Comparison of ENCODE assay signal across 7 cellular contexts in genomic region chr17:35947156-35947585, GRCh38.
DNase-seq lines count a peak whose midpoint lies in the region; TF ChIP-seq lines count a peak whose summit lies in the region.

No MANE protein-coding gene starts in this region.

- peak; percentile 48 for DNase-seq in GM10266 (ENCODE audit: extremely low spot score)
- peak; percentile 49 for DNase-seq in NCI-H1092 treated with DMSO at 0.1 percent for 48 hours (lab: John Stamatoyannopoulos, UW)
- DNase-seq in T-helper 1 cell, result peak in 4 of 5 donors; percentile 7 to 46 (median 22)
- DNase-seq in brain microvascular endothelial cell, result peak; percentile 32
- DNase-seq in left kidney (ENCODE audit: low read depth, low spot score), result peak; percentile 81
- peak; percentile 24 for DNase-seq in stimulated activated CD8-positive, alpha-beta memory T cell treated with anti-CD3 and anti-CD28 coated beads, Interleukin-12 subunit alpha, Interleukin-12 subunit beta, amount 100 ng/mL, for 1 hour (ENCODE audit: low read depth)
- DNase-seq in NCI-H1048 (lab: John Stamatoyannopoulos, UW), result no peak

- H3K27ac ChIP-seq in brain microvascular endothelial cell, result no peak overlapping the region

- no peak overlapping the region for H3K4me3 ChIP-seq in brain microvascular endothelial cell (ENCODE audit: low read depth, low read length)

- no peaks in the 10 kb centered on the region for H3K27me3 ChIP-seq in brain microvascular endothelial cell (replicated peaks)

- in situ Hi-C loops in brain microvascular endothelial cell (cut with HindIII; ENCODE audit: low pct_ligation_motif_present, low sequenced_read_pairs), result no loop called here

- peak; percentile 94 for TF ChIP-seq CTCF in GM10266 (IDR thresholded peaks at IDR 0.05; ENCODE audit: control insufficient read depth, insufficient read depth, low read depth, missing control alignments)
- peak; percentile 83 for TF ChIP-seq CTCF in brain microvascular endothelial cell (IDR thresholded peaks at IDR 0.05; ENCODE audit: low read depth, low read length, missing control alignments)

- H3K36me3 ChIP-seq in brain microvascular endothelial cell (replicated peaks), result no peaks in the 10 kb centered on the region
